Comparison of ENCODE assay signal across 8 cellular contexts in genomic region chr17:7889166-7889584, GRCh38. TPM values are rescaled to one million over a fixed set of nuclear protein-coding genes. Genes with fewer than 3 reads are reported as not detected.
DNase-seq lines count a peak whose midpoint lies in the region; ATAC-seq and TF ChIP-seq lines count a peak whose summit lies in the region.

No MANE protein-coding gene starts in this region.

- 2 to 6% (median 3%) methylated on average over 4 of the region's 4 CpGs for WGBS in ovary, 3 donors

- peaks cover 21% of the 10 kb centered on the region for H3K79me2 ChIP-seq in OCI-LY1 (ENCODE audit: insufficient read depth, low read length)

- no peak for ATAC-seq in GM18858 (IDR thresholded peaks at IDR 0.05; ENCODE audit: unreplicated experiment)

- H3K9ac ChIP-seq in OCI-LY1 (ENCODE audit: low read length), result no peak overlapping the region

- no peaks in the 10 kb centered on the region for H3K9me3 Mint-ChIP-seq in HFFc6

- intact Hi-C loops in head of caudate nucleus (cut with DNase I) (loop anchor here (5.0 kb wide), 1 partner anchor 52 kb away; no protein-coding TSS in a partner anchor), ovary (cut with DNase I) (no loop called here)

- H3K27ac Mint-ChIP-seq in HFFc6, result no peak overlapping the region

- no peak overlapping the region; the same call in 1 of the 2 replicates for H3K4me3 Mint-ChIP-seq in HFFc6

- H3K9me3 ChIP-seq in OCI-LY1 (ENCODE audit: low read length), result no peaks in the 10 kb centered on the region
- no peaks in the 10 kb centered on the region for H3K9me3 ChIP-seq in ovary

- H3K4me1 Mint-ChIP-seq in HFFc6 (ENCODE audit: low read depth), result no peaks in the 10 kb centered on the region

- H4K20me1 ChIP-seq in OCI-LY1 (ENCODE audit: insufficient read depth, low read length), result no peaks in the 10 kb centered on the region

- H3K4me1 ChIP-seq in OCI-LY1 (ENCODE audit: insufficient read depth, low read length, severe bottlenecking) (peaks cover 21% of the 10 kb centered on the region), ovary (ENCODE audit: insufficient read depth) (peaks cover 18% of the 10 kb centered on the region)

- peaks cover 5% of the 10 kb centered on the region; the same call in 1 of the 2 replicates for H3K36me3 Mint-ChIP-seq in HFFc6 (ENCODE audit: low read depth)

- H3K27ac ChIP-seq in OCI-LY1 (ENCODE audit: low read depth, low read length, poor library complexity, severe bottlenecking), result peak overlapping the region; percentile 16
- peak overlapping the region; percentile 95 to 98 for H3K27ac ChIP-seq in ovary

- TF ChIP-seq POLR2A in ovary (IDR thresholded peaks at IDR 0.05), result no peak

- DNase-seq in AG09319 (ENCODE audit: extremely low read depth, low read depth), result peak; percentile 91
- DNase-seq in HFFc6, result peak; percentile 88
- DNase-seq in amniotic epithelial cell (ENCODE audit: low read depth), result peak; percentile 88
- DNase-seq in head of caudate nucleus, result peak; percentile 92 to 99 (median 97)
- DNase-seq in ovary, result peak; percentile 90 to 97 (median 93)
- no peak for DNase-seq in DMS114 treated with DMSO at 0.1 percent for 48 hours (lab: John Stamatoyannopoulos, UW; ENCODE audit: unreplicated experiment)

- H3K27me3 ChIP-seq in OCI-LY1 (ENCODE audit: insufficient read depth, low read length) (no peaks in the 10 kb centered on the region), ovary (no peaks in the 10 kb centered on the region)

- no peak overlapping the region for H3K4me3 ChIP-seq in OCI-LY1 (ENCODE audit: low read depth, low read length, poor library complexity, severe bottlenecking)
- peak overlapping the region; percentile 9 for H3K4me3 ChIP-seq in ovary

- no peaks in the 10 kb centered on the region for H3K9me2 ChIP-seq in OCI-LY1 (ENCODE audit: low read depth, low read length)

- H3K4me2 ChIP-seq in OCI-LY1 (ENCODE audit: low read length), result peak overlapping the region; percentile 92; the same call in 1 of the 2 replicates

- peaks cover 4% of the 10 kb centered on the region for H3K27me3 Mint-ChIP-seq in HFFc6 (ENCODE audit: insufficient read depth)

- TF ChIP-seq CTCF in AG09319 (IDR thresholded peaks at IDR 0.05; ENCODE audit: low read depth, low read length) (peak; percentile 38), HFFc6 (IDR thresholded peaks at IDR 0.05) (peak; percentile 71), OCI-LY1 (IDR thresholded peaks at IDR 0.05; ENCODE audit: low read length) (no peak), ovary (IDR thresholded peaks at IDR 0.05) (peak; percentile 30 to 63 (median 62))

- H3F3A ChIP-seq in OCI-LY1 (ENCODE audit: insufficient read depth, low read length), result no peaks in the 10 kb centered on the region

- H3K36me3 ChIP-seq in OCI-LY1 (ENCODE audit: insufficient read depth, low read length) (peaks cover 50% of the 10 kb centered on the region), ovary (no peaks in the 10 kb centered on the region)

- no peak for TF ChIP-seq EP300 in ovary (IDR thresholded peaks at IDR 0.05)

- no peak overlapping the region for H2AFZ ChIP-seq in OCI-LY1 (ENCODE audit: low read length)

RNA-seq across cellular contexts. Expression of gene CHD3, which starts 0.6 kb away (rescaled TPM):
- total RNA-seq in HFFc6 (2021; fragmentation: NEBNext Ultra II Directional; extraction: Animal tissue kit (Norgen Biotek cat#: 25700)), result 100 to 1,000 TPM in 4 of 6 experiments, 10 to 100 TPM in 2; 83.3 to 112 (median 110) TPM
- 100 to 1,000 TPM in 4 of 7 donors, 10 to 100 TPM in 3; 65.7 to 145 (median 114) TPM for total RNA-seq in ovary
- 100 to 1,000 TPM in 1 of 2 donors, 10 to 100 TPM in 1; 87.2 to 100 TPM for polyA plus RNA-seq in ovary

RNA-seq across cellular contexts. Expression of gene RNF227, which starts 26.9 kb away (rescaled TPM):
- 1 to 10 TPM; 2.2 to 3.6 (median 3.1) TPM for total RNA-seq in HFFc6 (2021; fragmentation: NEBNext Ultra II Directional; extraction: Animal tissue kit (Norgen Biotek cat#: 25700))
- 10 to 100 TPM in 1 of 7 donors, 1 to 10 TPM in 6; 2.7 to 16.5 (median 5.2) TPM for total RNA-seq in ovary
- polyA plus RNA-seq in ovary, result 1 to 10 TPM; 4.3 to 8.6 TPM

RNA-seq across cellular contexts. Expression of gene CYB5D1, which starts 31.4 kb away (rescaled TPM):
- 10 to 100 TPM in 4 of 6 experiments, 1 to 10 TPM in 2; 9.3 to 15.3 (median 10.5) TPM for total RNA-seq in HFFc6 (2021; fragmentation: NEBNext Ultra II Directional; extraction: Animal tissue kit (Norgen Biotek cat#: 25700))
- 10 to 100 TPM in 6 of 7 donors, 1 to 10 TPM in 1; 7.0 to 18.8 (median 16.1) TPM for total RNA-seq in ovary
- polyA plus RNA-seq in ovary, result 10 to 100 TPM; 10.8 to 22.2 TPM

RNA-seq across cellular contexts. Expression of gene NAA38, which starts 31.8 kb away (rescaled TPM):
- total RNA-seq in HFFc6 (2021; fragmentation: NEBNext Ultra II Directional; extraction: Animal tissue kit (Norgen Biotek cat#: 25700)), result 100 to 1,000 TPM; 104 to 122 (median 107) TPM
- total RNA-seq in ovary, result 10 to 100 TPM; 46.4 to 82.8 (median 54.6) TPM
- 10 to 100 TPM in 1 of 2 donors, 1 to 10 TPM in 1; 4.6 to 59.1 TPM for polyA plus RNA-seq in ovary

RNA-seq across cellular contexts. Expression of gene TMEM88, which starts 34.3 kb away (rescaled TPM):
- total RNA-seq in HFFc6 (2021; fragmentation: NEBNext Ultra II Directional; extraction: Animal tissue kit (Norgen Biotek cat#: 25700)), result 1 to 10 TPM in 2 of 6 experiments, under 1 TPM in 4; 0.40 to 1.3 (median 0.60) TPM
- 10 to 100 TPM in 3 of 7 donors, 1 to 10 TPM in 4; 2.1 to 11.9 (median 8.2) TPM for total RNA-seq in ovary
- polyA plus RNA-seq in ovary, result 10 to 100 TPM in 1 of 2 donors, 1 to 10 TPM in 1; 5.5 to 17.8 TPM
